In genomic region chr11:10379022-10379421, GRCh38 we compare ENCODE assay signal across 13 cellular contexts.
A peak's percentile ranks its signal among the peaks of the same experiment; 100 is the strongest.
DNase-seq lines count a peak whose midpoint lies in the region; ATAC-seq and TF ChIP-seq lines count a peak whose summit lies in the region.
"Had no signal": no experiment of that assay in that cellular context is flagged by ENCODE, and none has a peak within 500 bp of the region (broad histone marks: within the 10 kb centered on the region; RNA-seq: fewer than 3 reads in every experiment).

No MANE protein-coding gene starts in this region.

- no peaks in the 10 kb centered on the region for H3K36me3 ChIP-seq in left lung
- H3K36me3 ChIP-seq in Karpas-422 (ENCODE audit: insufficient read depth, low read length) = no peaks in the 10 kb centered on the region

- no peak for TF ChIP-seq CTCF in left lung (IDR thresholded peaks at IDR 0.05)

- H2AFZ ChIP-seq in Karpas-422 (ENCODE audit: low read length) = no peak overlapping the region

- ATAC-seq in left lung = peak; percentile 62
- ATAC-seq: natural killer cell treated with Interleukin-12 subunit alpha and Interleukin-12 subunit beta and Interleukin-15 and Interleukin-18, amount 100 ng/mL, for 72 hours had no signal

- intact Hi-C loops in left lung (cut with DNase I) = no loop called here

- H3K27ac ChIP-seq in left lung (no peak overlapping the region), Karpas-422 (ENCODE audit: low read length) (no peak overlapping the region)

- DNase-seq in A172 (ENCODE audit: low spot score) = peak; percentile 28
- peak; percentile 36 for DNase-seq in HT-29 (ENCODE audit: low spot score)
- DNase-seq in astrocyte of the hippocampus (ENCODE audit: low read depth, low spot score) = peak; percentile 53
- DNase-seq in left lung = no peak
- DNase-seq in activated effector memory CD4-positive, alpha-beta T cell treated with Interleukin-2 at 50 U/mL for 16 hours = no peak
- no peak for DNase-seq in activated CD4-positive, CD25-positive, alpha-beta regulatory T cell treated with anti-CD3 and anti-CD28 coated beads, Interleukin-2, amount 50 U/mL, for 72 hours
- no peak for DNase-seq in midbrain (lab: John Stamatoyannopoulos, UW)
- no peak for DNase-seq in Karpas-422
- DNase-seq: activated CD4-positive, alpha-beta memory T cell treated with anti-CD3 and anti-CD28 coated beads, Interleukin-2, amount 10 ng/mL, durations not matched to agents 7 days and 5 days; effector CD8-positive, alpha-beta T cell; GDM1; NCI-H446 had no signal

- no peaks in the 10 kb centered on the region for H4K20me1 ChIP-seq in Karpas-422 (ENCODE audit: insufficient read depth, low read depth, low read length)

- H3K9ac ChIP-seq in Karpas-422 (ENCODE audit: low read length) = no peak overlapping the region

- no peak overlapping the region for H3K4me3 ChIP-seq in left lung
- no peak overlapping the region for H3K4me3 ChIP-seq in Karpas-422 (ENCODE audit: low read length)

- no peak overlapping the region for H3K4me2 ChIP-seq in Karpas-422 (ENCODE audit: low read depth, low read length, poor library complexity, severe bottlenecking)

- H3K9me3 ChIP-seq in left lung (no peaks in the 10 kb centered on the region), Karpas-422 (ENCODE audit: low read length) (no peaks in the 10 kb centered on the region)

- H3K9me2 ChIP-seq in Karpas-422 (replicated peaks; ENCODE audit: insufficient read depth, low read length) = no peaks in the 10 kb centered on the region

- no peaks in the 10 kb centered on the region for H3K79me2 ChIP-seq in Karpas-422 (ENCODE audit: low read length)

- H3K4me1 ChIP-seq in left lung = peaks cover 0 to 9% of the 10 kb centered on the region in 2 donors
- no peaks in the 10 kb centered on the region for H3K4me1 ChIP-seq in Karpas-422 (ENCODE audit: low read length)

- H3K27me3 ChIP-seq in left lung (no peaks in the 10 kb centered on the region), Karpas-422 (ENCODE audit: low read length) (no peaks in the 10 kb centered on the region)

Comparison
In these comparisons a context has a peak if more than half of its experiments do, and no peak if none do; other contexts are left out.
1. DNase-seq: peak in A172 (single experiment), HT-29 (single experiment) and astrocyte of the hippocampus (single experiment); none in left lung (0 of 2), activated effector memory CD4-positive, alpha-beta T cell treated with Interleukin-2 at 50 U/mL for 16 hours (single experiment), activated CD4-positive, CD25-positive, alpha-beta regulatory T cell treated with anti-CD3 and anti-CD28 coated beads, Interleukin-2, amount 50 U/mL, for 72 hours (single experiment), midbrain (single experiment) and Karpas-422 (single experiment).